Comparison of ENCODE assay signal across 1 cellular context in the genomic region with DNA sequence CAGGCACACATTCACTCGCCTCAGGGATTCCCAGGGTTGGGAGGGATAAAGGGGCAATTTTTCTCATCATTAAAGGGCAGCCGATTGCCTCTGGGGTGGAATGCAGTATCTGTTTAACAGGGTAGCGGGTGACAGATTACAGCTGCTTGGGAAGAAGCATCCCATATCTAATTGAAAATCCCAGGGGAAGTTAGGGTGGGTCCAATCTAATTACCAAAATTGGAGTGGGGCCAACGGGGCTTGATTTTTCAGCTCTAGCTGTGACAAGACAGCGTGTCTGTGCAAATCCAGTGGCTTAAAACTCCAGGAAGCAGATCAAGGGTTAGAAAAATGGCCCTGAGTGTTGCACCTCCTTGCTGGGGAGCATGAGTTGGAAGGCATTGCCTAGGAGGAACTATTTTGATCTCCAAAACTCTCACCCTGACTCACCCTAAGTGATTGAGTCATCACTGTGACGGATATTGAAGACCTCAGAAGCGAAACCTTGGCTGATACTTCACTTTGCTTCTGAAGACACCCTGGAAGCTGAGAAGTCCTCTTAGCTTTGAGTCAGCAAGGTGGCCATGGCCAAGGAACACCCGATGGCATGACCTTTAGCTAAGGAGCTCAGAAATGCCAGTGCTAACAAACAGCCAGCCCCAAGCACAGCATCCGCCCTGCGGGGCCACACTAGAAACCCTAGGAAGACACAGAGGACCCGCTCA.
TF ChIP-seq lines count a peak whose summit lies in the region.

No MANE protein-coding gene starts in this region.

TF ChIP-seq in IMR-90, 13 proteins besides CTCF, POLR2A, EP300 and RAD21:
- TF ChIP-seq MAZ (IDR thresholded peaks at IDR 0.05; ENCODE audit: borderline replicate concordance, low read depth, low read length) (no peak), CHD1 (IDR thresholded peaks at IDR 0.05; ENCODE audit: low read depth, low read length) (no peak), CEBPB (IDR thresholded peaks at IDR 0.05; ENCODE audit: low read depth, low read length) (peak; percentile 77), RFX5 (IDR thresholded peaks at IDR 0.05; ENCODE audit: low read depth, low read length) (no peak), MAFK (IDR thresholded peaks at IDR 0.05; ENCODE audit: low read depth, low read length) (no peak), BHLHE40 (IDR thresholded peaks at IDR 0.05; ENCODE audit: low read depth, low read length) (peak; percentile 22; the same call in 1 of the 2 replicates), FOS (IDR thresholded peaks at IDR 0.05; ENCODE audit: low read depth, low read length) (peak; percentile 90), NFE2L2 (IDR thresholded peaks at IDR 0.05; ENCODE audit: low read depth, low read length) (no peak), MXI1 (IDR thresholded peaks at IDR 0.05; ENCODE audit: borderline replicate concordance, low read depth, low read length) (no peak), RCOR1 (IDR thresholded peaks at IDR 0.05; ENCODE audit: insufficient replicate concordance, low read length) (no peak), SMC3 (IDR thresholded peaks at IDR 0.05; ENCODE audit: low read depth, low read length) (no peak)
- TF ChIP-seq, protein P1, sequence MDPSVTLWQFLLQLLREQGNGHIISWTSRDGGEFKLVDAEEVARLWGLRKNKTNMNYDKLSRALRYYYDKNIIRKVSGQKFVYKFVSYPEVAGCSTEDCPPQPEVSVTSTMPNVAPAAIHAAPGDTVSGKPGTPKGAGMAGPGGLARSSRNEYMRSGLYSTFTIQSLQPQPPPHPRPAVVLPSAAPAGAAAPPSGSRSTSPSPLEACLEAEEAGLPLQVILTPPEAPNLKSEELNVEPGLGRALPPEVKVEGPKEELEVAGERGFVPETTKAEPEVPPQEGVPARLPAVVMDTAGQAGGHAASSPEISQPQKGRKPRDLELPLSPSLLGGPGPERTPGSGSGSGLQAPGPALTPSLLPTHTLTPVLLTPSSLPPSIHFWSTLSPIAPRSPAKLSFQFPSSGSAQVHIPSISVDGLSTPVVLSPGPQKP (IDR thresholded peaks at IDR 0.05; ENCODE audit: borderline replicate concordance, low read depth, low read length): no peak
- TF ChIP-seq, protein P2, sequence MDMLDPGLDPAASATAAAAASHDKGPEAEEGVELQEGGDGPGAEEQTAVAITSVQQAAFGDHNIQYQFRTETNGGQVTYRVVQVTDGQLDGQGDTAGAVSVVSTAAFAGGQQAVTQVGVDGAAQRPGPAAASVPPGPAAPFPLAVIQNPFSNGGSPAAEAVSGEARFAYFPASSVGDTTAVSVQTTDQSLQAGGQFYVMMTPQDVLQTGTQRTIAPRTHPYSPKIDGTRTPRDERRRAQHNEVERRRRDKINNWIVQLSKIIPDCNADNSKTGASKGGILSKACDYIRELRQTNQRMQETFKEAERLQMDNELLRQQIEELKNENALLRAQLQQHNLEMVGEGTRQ (IDR thresholded peaks at IDR 0.05; ENCODE audit: low read depth, low read length): no peak
